9 cellular contexts compared by ENCODE assay signal in the genomic region with DNA sequence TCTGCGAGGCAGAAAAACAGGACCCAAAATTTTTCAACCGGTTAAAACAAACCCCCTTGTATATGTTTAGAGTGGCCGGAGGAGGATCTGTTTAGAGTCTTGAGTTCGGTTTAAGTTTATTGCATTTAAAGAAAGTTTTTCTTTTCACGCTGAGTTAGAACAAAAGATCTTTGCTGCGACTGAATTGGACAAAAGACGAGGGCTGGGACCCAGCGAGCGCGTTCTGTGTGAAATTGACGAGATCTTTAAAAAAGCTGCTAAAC. TPM values are rescaled to one million over a fixed set of nuclear protein-coding genes. Genes with fewer than 3 reads are reported as not detected.
DNase-seq lines count a peak whose midpoint lies in the region; ATAC-seq and TF ChIP-seq lines count a peak whose summit lies in the region.
"Had no signal": no experiment of that assay in that cellular context is flagged by ENCODE, and none has a peak within 500 bp of the region (broad histone marks: within the 10 kb centered on the region; RNA-seq: fewer than 3 reads in every experiment).

No MANE protein-coding gene starts in this region.

- peaks cover 11% of the 10 kb centered on the region for H3K4me1 Mint-ChIP-seq in activated naive CD8-positive, alpha-beta T cell (ENCODE audit: low read depth)
- peaks cover 9% of the 10 kb centered on the region for H3K4me1 Mint-ChIP-seq in activated naive CD8-positive, alpha-beta T cell treated with anti-CD3 and anti-CD28 coated beads, Interleukin-2, amount 50 U/mL, for 24 hours
- H3K4me1 Mint-ChIP-seq in stimulated activated effector memory CD8-positive, alpha-beta T cell treated with anti-CD3 and anti-CD28 coated beads, Interleukin-12 subunit alpha, Interleukin-12 subunit beta, amount 100 ng/mL, for 72 hours, result no peaks in the 10 kb centered on the region

- H3K36me3 Mint-ChIP-seq in activated naive CD8-positive, alpha-beta T cell, result peaks cover 4% of the 10 kb centered on the region
- peaks cover 2% of the 10 kb centered on the region for H3K36me3 Mint-ChIP-seq in activated naive CD8-positive, alpha-beta T cell treated with anti-CD3 and anti-CD28 coated beads, Interleukin-2, amount 50 U/mL, for 24 hours (ENCODE audit: low read depth)
- H3K36me3 Mint-ChIP-seq in stimulated activated effector memory CD8-positive, alpha-beta T cell treated with anti-CD3 and anti-CD28 coated beads, Interleukin-12 subunit alpha, Interleukin-12 subunit beta, amount 100 ng/mL, for 72 hours, result no peaks in the 10 kb centered on the region
- H3K36me3 Mint-ChIP-seq: CD4-positive, CD25-positive, alpha-beta regulatory T cell had no signal

- no peak for TF ChIP-seq CTCF in dorsolateral prefrontal cortex (IDR thresholded peaks at IDR 0.05 in 54 of 56, conservative IDR thresholded peaks at IDR 0.05 in 2 of 56; ENCODE audit: low read depth in 1 of 56, partially characterized antibody in 56 of 56)

- no peaks in the 10 kb centered on the region for H3K9me3 Mint-ChIP-seq in activated naive CD8-positive, alpha-beta T cell (ENCODE audit: low read depth)
- peaks cover 8% of the 10 kb centered on the region for H3K9me3 Mint-ChIP-seq in activated naive CD8-positive, alpha-beta T cell treated with anti-CD3 and anti-CD28 coated beads, Interleukin-2, amount 50 U/mL, for 24 hours
- peaks cover 6% of the 10 kb centered on the region for H3K9me3 Mint-ChIP-seq in stimulated activated effector memory CD8-positive, alpha-beta T cell treated with anti-CD3 and anti-CD28 coated beads, Interleukin-12 subunit alpha, Interleukin-12 subunit beta, amount 100 ng/mL, for 72 hours

- intact Hi-C loops in dorsolateral prefrontal cortex (cut with DNase I), result loop anchor here in 1 of 2 donors (5.0 to 10.0 kb wide), 2 partner anchors 1083 to 1665 kb away; no protein-coding TSS in a partner anchor

- H3K4me1 ChIP-seq in mucosa of rectum (ENCODE audit: control insufficient read depth in 2 of 2, insufficient read depth in 2 of 2, low read length in 2 of 2), result peaks cover 2 to 35% of the 10 kb centered on the region in 2 donors

- H3K27ac ChIP-seq in dorsolateral prefrontal cortex, result peak overlapping the region in 47 of 59 donors; percentile 12 to 94 (median 78)
- H3K27ac ChIP-seq in mucosa of rectum (ENCODE audit: low read depth in 2 of 2, low read length in 2 of 2), result peak overlapping the region; percentile 63 to 89

- no peaks in the 10 kb centered on the region for H3K9me3 ChIP-seq in mucosa of rectum (ENCODE audit: control insufficient read depth in 2 of 2, low read length in 2 of 2)

- peak overlapping the region; percentile 21 for H3K4me3 Mint-ChIP-seq in activated naive CD8-positive, alpha-beta T cell
- H3K4me3 Mint-ChIP-seq in activated naive CD8-positive, alpha-beta T cell treated with anti-CD3 and anti-CD28 coated beads, Interleukin-2, amount 50 U/mL, for 24 hours, result no peak overlapping the region
- H3K4me3 Mint-ChIP-seq in stimulated activated effector memory CD8-positive, alpha-beta T cell treated with anti-CD3 and anti-CD28 coated beads, Interleukin-12 subunit alpha, Interleukin-12 subunit beta, amount 100 ng/mL, for 72 hours, result no peak overlapping the region

- H3K27me3 ChIP-seq in dorsolateral prefrontal cortex, result peaks cover 7 to 100% (median 94%) of the 10 kb centered on the region in 45 donors
- no peaks in the 10 kb centered on the region for H3K27me3 ChIP-seq in mucosa of rectum (ENCODE audit: control insufficient read depth in 2 of 2, insufficient read depth in 2 of 2, low read length in 2 of 2)

- H3K4me3 ChIP-seq in dorsolateral prefrontal cortex (peak overlapping the region; percentile 4 to 72 (median 50)), mucosa of rectum (ENCODE audit: low read length in 2 of 2) (peak overlapping the region; percentile 68 to 69)

- peaks cover 60% of the 10 kb centered on the region for H3K27me3 Mint-ChIP-seq in activated naive CD8-positive, alpha-beta T cell
- peaks cover 89% of the 10 kb centered on the region for H3K27me3 Mint-ChIP-seq in activated naive CD8-positive, alpha-beta T cell treated with anti-CD3 and anti-CD28 coated beads, Interleukin-2, amount 50 U/mL, for 24 hours

- no peak overlapping the region for H3K27ac Mint-ChIP-seq in activated naive CD8-positive, alpha-beta T cell
- H3K27ac Mint-ChIP-seq in activated naive CD8-positive, alpha-beta T cell treated with anti-CD3 and anti-CD28 coated beads, Interleukin-2, amount 50 U/mL, for 24 hours, result no peak overlapping the region
- H3K27ac Mint-ChIP-seq in stimulated activated effector memory CD8-positive, alpha-beta T cell treated with anti-CD3 and anti-CD28 coated beads, Interleukin-12 subunit alpha, Interleukin-12 subunit beta, amount 100 ng/mL, for 72 hours, result no peak overlapping the region
- H3K27ac Mint-ChIP-seq: CD4-positive, CD25-positive, alpha-beta regulatory T cell had no signal

- no peak for DNase-seq in activated naive CD8-positive, alpha-beta T cell treated with anti-CD3 and anti-CD28 coated beads, Interleukin-2, amount 50 U/mL, for 24 hours
- no peak for DNase-seq in dorsolateral prefrontal cortex
- DNase-seq in ureter (ENCODE audit: low spot score), result peak; percentile 41
- DNase-seq in NCI-H2196 (lab: John Stamatoyannopoulos, UW; ENCODE audit: unreplicated experiment), result no peak
- no peak for DNase-seq in stimulated activated effector memory CD8-positive, alpha-beta T cell treated with anti-CD3 and anti-CD28 coated beads, Interleukin-12 subunit alpha, Interleukin-12 subunit beta, amount 100 ng/mL, for 72 hours (ENCODE audit: low spot score in 2 of 2)
- DNase-seq: CD4-positive, CD25-positive, alpha-beta regulatory T cell had no signal

- H3K36me3 ChIP-seq in mucosa of rectum (ENCODE audit: control insufficient read depth in 2 of 2, insufficient read depth in 2 of 2, low read length in 2 of 2), result peaks cover 0 to 2% of the 10 kb centered on the region in 2 donors

- ATAC-seq in activated naive CD8-positive, alpha-beta T cell treated with anti-CD3 and anti-CD28 coated beads, Interleukin-2, amount 50 U/mL, for 24 hours, result no peak
- ATAC-seq in HG03025 (IDR thresholded peaks at IDR 0.05; ENCODE audit: low FRiP score, unreplicated experiment), result no peak
- ATAC-seq in stimulated activated effector memory CD8-positive, alpha-beta T cell treated with anti-CD3 and anti-CD28 coated beads, Interleukin-12 subunit alpha, Interleukin-12 subunit beta, amount 100 ng/mL, for 72 hours, result no peak

- H3K9ac ChIP-seq in mucosa of rectum (ENCODE audit: low read depth in 1 of 2, low read length in 2 of 2), result peak overlapping the region; percentile 66 to 89

RNA-seq across cellular contexts. Expression of a gene that starts 9.8 kb away (rescaled TPM):
- total RNA-seq in dorsolateral prefrontal cortex, result 10 to 100 TPM in 65 of 120 experiments, 1 to 10 TPM in 55; 3.1 to 36.0 (median 10.5) TPM
- total RNA-seq in ureter, result 90.8 TPM
- total RNA-seq: CD4-positive, CD25-positive, alpha-beta regulatory T cell had no signal
